Comparison of ENCODE assay signal across 22 cellular contexts in the genomic region with DNA sequence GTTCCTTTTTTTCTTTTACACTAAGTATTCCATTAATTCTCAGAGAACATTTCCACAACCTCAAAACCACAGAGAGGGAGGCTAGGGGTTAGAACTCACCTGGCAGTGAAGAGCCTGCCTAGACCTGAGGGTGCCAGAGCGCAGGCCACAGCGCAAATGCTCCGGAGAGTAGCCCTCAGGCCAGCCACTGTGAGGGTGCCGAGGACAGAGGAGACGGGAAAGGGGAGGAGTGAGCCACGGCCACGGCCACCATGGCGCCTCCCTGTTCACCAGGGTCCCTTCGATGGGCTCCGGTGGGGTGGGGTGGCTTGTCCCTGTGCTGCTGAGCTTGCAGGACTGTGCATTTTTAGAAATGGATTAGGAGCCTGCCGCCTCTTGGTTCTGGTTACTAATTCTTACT.
"Had no signal": no experiment of that assay in that cellular context is flagged by ENCODE, and none has a peak within 500 bp of the region (broad histone marks: within the 10 kb centered on the region; RNA-seq: fewer than 3 reads in every experiment).

No MANE protein-coding gene starts in this region.

- H3K79me2 ChIP-seq: hepatocyte had no signal

- H3K4me3 Mint-ChIP-seq: central memory CD8-positive, alpha-beta T cell; effector memory CD8-positive, alpha-beta T cell; naive B cell; nephron; stimulated activated naive B cell treated with anti-CD40 and anti-IgM and Interleukin-4, amounts not matched to agents 10 μg/mL and 1 μg/mL and 100 μg/mL, for 72 hours; stimulated activated naive CD8-positive, alpha-beta T cell treated with anti-CD3 and anti-CD28 coated beads, Interleukin-15, amount 100 ng/mL, for 72 hours had no signal

- DNase-seq: effector memory CD8-positive, alpha-beta T cell; esophagus squamous epithelium; foreskin fibroblast; kidney; left cardiac atrium; left ventricle myocardium superior; mesenchymal stem cell; naive B cell; pancreas; stimulated activated CD4-positive, alpha-beta T cell treated with anti-CD3 and anti-CD28 coated beads, Interleukin-2, amount 100 ng/mL, for 24 hours; stimulated activated CD4-positive, alpha-beta T cell treated with anti-CD3 and anti-CD28 coated beads, Interleukin-4, amount 100 ng/mL, for 4 hours; stimulated activated naive B cell treated with anti-CD40 and anti-IgM and Interleukin-4, amounts not matched to agents 10 μg/mL and 1 μg/mL and 100 μg/mL, for 72 hours; stimulated activated naive CD8-positive, alpha-beta T cell treated with anti-CD3 and anti-CD28 coated beads, Interleukin-15, amount 100 ng/mL, for 72 hours; testis had no signal

- H3K36me3 ChIP-seq: pancreas, prostate gland had no signal

- H3K27me3 ChIP-seq: esophagus squamous epithelium, hepatocyte, pancreas, right lobe of liver, testis, tibial nerve had no signal

- H3K4me3 ChIP-seq: esophagus squamous epithelium, hepatocyte, lung, pancreas, prostate gland, right lobe of liver, skin epidermis, testis, tibial nerve had no signal

- H3K9me3 Mint-ChIP-seq: central memory CD8-positive, alpha-beta T cell; effector memory CD8-positive, alpha-beta T cell; naive B cell; nephron; stimulated activated naive B cell treated with anti-CD40 and anti-IgM and Interleukin-4, amounts not matched to agents 10 μg/mL and 1 μg/mL and 100 μg/mL, for 72 hours; stimulated activated naive CD8-positive, alpha-beta T cell treated with anti-CD3 and anti-CD28 coated beads, Interleukin-15, amount 100 ng/mL, for 72 hours had no signal

- H3K4me2 ChIP-seq: hepatocyte had no signal

- H3K9me3 ChIP-seq: esophagus squamous epithelium, pancreas, prostate gland, right lobe of liver, testis had no signal

- H3K27ac Mint-ChIP-seq: effector memory CD8-positive, alpha-beta T cell; naive B cell; stimulated activated naive B cell treated with anti-CD40 and anti-IgM and Interleukin-4, amounts not matched to agents 10 μg/mL and 1 μg/mL and 100 μg/mL, for 72 hours had no signal

- H3K4me1 ChIP-seq: prostate gland, tibial nerve had no signal

- H3K27me3 Mint-ChIP-seq: central memory CD8-positive, alpha-beta T cell; effector memory CD8-positive, alpha-beta T cell; naive B cell; stimulated activated naive B cell treated with anti-CD40 and anti-IgM and Interleukin-4, amounts not matched to agents 10 μg/mL and 1 μg/mL and 100 μg/mL, for 72 hours; stimulated activated naive CD8-positive, alpha-beta T cell treated with anti-CD3 and anti-CD28 coated beads, Interleukin-15, amount 100 ng/mL, for 72 hours had no signal

- H3K4me1 Mint-ChIP-seq: naive B cell; stimulated activated naive B cell treated with anti-CD40 and anti-IgM and Interleukin-4, amounts not matched to agents 10 μg/mL and 1 μg/mL and 100 μg/mL, for 72 hours; stimulated activated naive CD8-positive, alpha-beta T cell treated with anti-CD3 and anti-CD28 coated beads, Interleukin-15, amount 100 ng/mL, for 72 hours had no signal

- FAIRE-seq: kidney, pancreas had no signal

- H2AFZ ChIP-seq: hepatocyte had no signal

- ATAC-seq: effector memory CD8-positive, alpha-beta T cell; left cardiac atrium; left ventricle myocardium superior; pancreas; right lobe of liver; stimulated activated naive B cell treated with anti-CD40 and anti-IgM and Interleukin-4, amounts not matched to agents 10 μg/mL and 1 μg/mL and 100 μg/mL, for 72 hours; stimulated activated naive CD8-positive, alpha-beta T cell treated with anti-CD3 and anti-CD28 coated beads, Interleukin-15, amount 100 ng/mL, for 72 hours had no signal

- H3K27ac ChIP-seq: hepatocyte, pancreas, prostate gland, tibial nerve had no signal
